8 cellular contexts compared by ENCODE assay signal in the genomic region with DNA sequence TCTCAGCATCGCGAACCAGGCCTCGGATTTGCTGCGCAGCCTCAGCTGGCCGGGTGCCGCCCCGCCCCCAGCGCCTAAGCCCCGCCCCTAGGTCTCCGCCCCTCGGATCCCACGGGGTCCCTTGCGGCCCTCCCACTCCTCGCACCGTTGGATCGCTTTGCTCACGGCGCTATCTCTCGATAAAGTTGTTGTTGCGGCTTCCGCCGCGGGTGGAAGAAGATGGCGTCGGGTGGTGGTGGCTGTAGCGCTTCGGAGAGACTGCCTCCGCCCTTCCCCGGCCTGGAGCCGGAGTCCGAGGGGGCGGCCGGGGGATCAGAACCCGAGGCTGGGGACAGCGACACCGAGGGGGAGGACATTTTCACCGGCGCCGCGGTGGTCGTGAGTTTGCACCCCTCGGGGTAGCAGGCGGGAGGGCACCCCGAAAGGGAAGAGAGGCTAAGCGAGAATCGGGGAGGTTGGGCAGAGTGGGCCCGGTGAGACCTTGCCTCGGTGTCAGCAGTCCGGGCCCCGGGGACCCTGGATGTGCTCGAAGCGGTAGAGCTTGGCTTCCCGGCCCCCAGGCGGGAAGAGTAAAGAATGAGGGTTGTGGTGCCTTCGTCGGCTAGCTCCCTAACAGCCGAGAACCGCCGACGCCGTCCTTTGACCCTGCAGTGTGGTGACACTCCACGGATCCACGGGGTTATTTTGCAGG. TPM values are rescaled to one million over a fixed set of nuclear protein-coding genes. Genes with fewer than 3 reads are reported as not detected.
DNase-seq lines count a peak whose midpoint lies in the region; ATAC-seq and TF ChIP-seq lines count a peak whose summit lies in the region.

A gene with protein sequence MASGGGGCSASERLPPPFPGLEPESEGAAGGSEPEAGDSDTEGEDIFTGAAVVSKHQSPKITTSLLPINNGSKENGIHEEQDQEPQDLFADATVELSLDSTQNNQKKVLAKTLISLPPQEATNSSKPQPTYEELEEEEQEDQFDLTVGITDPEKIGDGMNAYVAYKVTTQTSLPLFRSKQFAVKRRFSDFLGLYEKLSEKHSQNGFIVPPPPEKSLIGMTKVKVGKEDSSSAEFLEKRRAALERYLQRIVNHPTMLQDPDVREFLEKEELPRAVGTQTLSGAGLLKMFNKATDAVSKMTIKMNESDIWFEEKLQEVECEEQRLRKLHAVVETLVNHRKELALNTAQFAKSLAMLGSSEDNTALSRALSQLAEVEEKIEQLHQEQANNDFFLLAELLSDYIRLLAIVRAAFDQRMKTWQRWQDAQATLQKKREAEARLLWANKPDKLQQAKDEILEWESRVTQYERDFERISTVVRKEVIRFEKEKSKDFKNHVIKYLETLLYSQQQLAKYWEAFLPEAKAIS (plus strand): TSS at position 188 of the 691 bp plus-strand sequence. CDS start 32 bp downstream, at position 220.

- TF ChIP-seq CTCF in HCT116 (IDR thresholded peaks at IDR 0.05 in 2 of 3, conservative IDR thresholded peaks at IDR 0.05 in 1 of 3; ENCODE audit: borderline replicate concordance in 1 of 3, insufficient read depth in 1 of 3, low read depth in 2 of 3, low read length in 2 of 3), result no peak
- TF ChIP-seq CTCF in foreskin keratinocyte (conservative IDR thresholded peaks at IDR 0.05), result no peak
- peak; percentile 17 for TF ChIP-seq CTCF in neural progenitor cell (IDR thresholded peaks at IDR 0.05)
- peak in 2 of 7 experiments; percentile 22 to 26 for TF ChIP-seq CTCF in stomach (IDR thresholded peaks at IDR 0.05)

- H3K79me2 ChIP-seq in HCT116 (ENCODE audit: insufficient read depth, low read length) (peaks cover 77% of the 10 kb centered on the region), neural progenitor cell (ENCODE audit: low read depth) (peaks cover 75% of the 10 kb centered on the region)

- peak within 1 kb of the TSS; percentile 85 to 96 for H3K4me3 ChIP-seq in HCT116 (replicated peaks in 1 of 2; ENCODE audit: low read depth in 1 of 2, low read length in 2 of 2)
- peak within 1 kb of the TSS; percentile 73 for H3K4me3 ChIP-seq in neural progenitor cell
- H3K4me3 ChIP-seq in stomach, result peak within 1 kb of the TSS; percentile 74 to 97 (median 90)

- no peaks in the 10 kb centered on the region for H3K9me3 ChIP-seq in HCT116 (ENCODE audit: control insufficient read depth in 1 of 2, insufficient read depth in 1 of 2, low read depth in 1 of 2, low read length in 2 of 2)
- no peaks in the 10 kb centered on the region for H3K9me3 ChIP-seq in neural progenitor cell (ENCODE audit: low read depth)
- no peaks in the 10 kb centered on the region for H3K9me3 ChIP-seq in stomach

- intact Hi-C loops in HCT116 (cut with micrococcal nuclease), result loop anchor here (5.0 kb wide), 1 partner anchor 56 kb away; a partner anchor contains a TSS
- intact Hi-C loops in stomach (cut with DNase I; ENCODE audit: low total_unique reads), result loop anchor here (10.0 kb wide), 1 partner anchor 59 kb away; a partner anchor contains a TSS

- H3K4me2 ChIP-seq in HCT116 (ENCODE audit: low read length) (peak within 1 kb of the TSS; percentile 76), neural progenitor cell (peak within 1 kb of the TSS; percentile 88)

- no peak for TF ChIP-seq EP300 in stomach (IDR thresholded peaks at IDR 0.05)

- peaks cover 53% of the 10 kb centered on the region for H3K4me1 Mint-ChIP-seq in neural progenitor cell

- H3K27ac Mint-ChIP-seq in neural progenitor cell, result peak within 1 kb of the TSS; percentile 88

- peak within 1 kb of the TSS; percentile 77 for H3K9ac ChIP-seq in HCT116 (ENCODE audit: low read length)
- peak within 1 kb of the TSS; percentile 57 for H3K9ac ChIP-seq in neural progenitor cell

- H3K9me3 Mint-ChIP-seq in neural progenitor cell, result no peaks in the 10 kb centered on the region

- 0% methylated on average over 39 to 63 of the region's 63 CpGs for WGBS in stomach, 5 donors

- H3K27ac ChIP-seq in HCT116 (ENCODE audit: low read depth, low read length) (peak within 1 kb of the TSS; percentile 65), foreskin keratinocyte (peak within 1 kb of the TSS; percentile 54), neural progenitor cell (no peak within 1 kb of the TSS), stomach (peak within 1 kb of the TSS; percentile 80 to 95 (median 92))

- H2AFZ ChIP-seq in HCT116 (ENCODE audit: low read depth, low read length, poor library complexity, severe bottlenecking) (no peak within 1 kb of the TSS), neural progenitor cell (replicated peaks) (peak within 1 kb of the TSS; percentile 40)

- BruUV-seq in HCT116 (replicated peaks; lab: Mats Ljungman, UMichigan), result TSS peak; percentile 64

- DNase-seq in EL (peak; percentile 94), HCT116 (ENCODE audit: low read depth, low spot score) (peak; percentile 82), NCI-H1048 (lab: John Stamatoyannopoulos, UW) (peak; percentile 80), SK-N-DZ (ENCODE audit: low spot score) (peak; percentile 93), foreskin keratinocyte (peak; percentile 67 to 86), neural progenitor cell (ENCODE audit: low spot score) (peak; percentile 92), stomach (peak; percentile 94)
- DNase-seq in activated naive CD4-positive, alpha-beta T cell treated with Interleukin-2 at 50 U/mL for 16 hours, result peak; percentile 93

- POLR2A ChIA-PET in HCT116 (lab: Charles Lee), result interaction anchor here (0.7 kb wide), 1 partner anchor 21 kb away, joined by 5 read pairs; no protein-coding TSS in a partner anchor

- peaks cover 24% of the 10 kb centered on the region for H3F3A ChIP-seq in neural progenitor cell (ENCODE audit: low read depth)

- TF ChIP-seq RAD21 in HCT116 (IDR thresholded peaks at IDR 0.05; ENCODE audit: low read depth), result no peak

- H3K36me3 ChIP-seq in HCT116 (ENCODE audit: control insufficient read depth in 1 of 2, insufficient read depth in 2 of 2, low read length in 2 of 2) (no peaks in the 10 kb centered on the region), neural progenitor cell (no peaks in the 10 kb centered on the region), stomach (no peaks in the 10 kb centered on the region)

- no peaks in the 10 kb centered on the region for H3K9me2 ChIP-seq in HCT116 (ENCODE audit: insufficient read depth)

- TF ChIP-seq POLR2A in HCT116 (IDR thresholded peaks at IDR 0.05; ENCODE audit: borderline replicate concordance, extremely low read depth, insufficient read depth, insufficient read length) (peak; percentile 79), stomach (IDR thresholded peaks at IDR 0.05) (peak in 2 of 4 donors; percentile 68 to 93)

- no peaks in the 10 kb centered on the region for H4K20me1 ChIP-seq in HCT116 (ENCODE audit: insufficient read depth)
- peaks cover 35% of the 10 kb centered on the region for H4K20me1 ChIP-seq in neural progenitor cell (ENCODE audit: low read depth)

- no peaks in the 10 kb centered on the region for H3K36me3 Mint-ChIP-seq in neural progenitor cell

- peak within 1 kb of the TSS; percentile 98 for H3K4me3 Mint-ChIP-seq in neural progenitor cell

- CTCF ChIA-PET in HCT116 (lab: Charles Lee), result no interaction called here

- ATAC-seq in HCT116 (peak; percentile 67), foreskin keratinocyte (peak; percentile 54)

- H3K27me3 ChIP-seq in HCT116 (ENCODE audit: insufficient read depth, low read length), result no peaks in the 10 kb centered on the region
- H3K27me3 ChIP-seq in foreskin keratinocyte, result no peaks in the 10 kb centered on the region
- no peaks in the 10 kb centered on the region for H3K27me3 ChIP-seq in neural progenitor cell
- H3K27me3 ChIP-seq in stomach, result no peaks in the 10 kb centered on the region

- H3K4me1 ChIP-seq in HCT116 (ENCODE audit: control insufficient read depth in 1 of 2, insufficient read depth in 2 of 2, low read length in 2 of 2), result peaks cover 25 to 37% of the 10 kb centered on the region in 2 experiments
- H3K4me1 ChIP-seq in foreskin keratinocyte, result peaks cover 22% of the 10 kb centered on the region
- H3K4me1 ChIP-seq in neural progenitor cell, result peaks cover 24% of the 10 kb centered on the region
- peaks cover 34 to 84% (median 73%) of the 10 kb centered on the region in 4 donors for H3K4me1 ChIP-seq in stomach

- H3K27me3 Mint-ChIP-seq in neural progenitor cell (ENCODE audit: insufficient read depth, low read depth), result peaks cover 2% of the 10 kb centered on the region

- RAD21 ChIA-PET in HCT116 (lab: Charles Lee; ENCODE audit: low non-redundant PET in 1 of 2, low total read pairs in 2 of 2, uncharacterized antibody in 2 of 2, unreplicated experiment in 2 of 2), result no interaction called here

TF ChIP-seq in HCT116, 20 proteins besides CTCF, POLR2A, EP300 and RAD21 (continues in another document):
- peak; percentile 48; the same call in 1 of the 2 replicates for TF ChIP-seq ZFX (IDR thresholded peaks at IDR 0.05)
- TF ChIP-seq, protein P1, sequence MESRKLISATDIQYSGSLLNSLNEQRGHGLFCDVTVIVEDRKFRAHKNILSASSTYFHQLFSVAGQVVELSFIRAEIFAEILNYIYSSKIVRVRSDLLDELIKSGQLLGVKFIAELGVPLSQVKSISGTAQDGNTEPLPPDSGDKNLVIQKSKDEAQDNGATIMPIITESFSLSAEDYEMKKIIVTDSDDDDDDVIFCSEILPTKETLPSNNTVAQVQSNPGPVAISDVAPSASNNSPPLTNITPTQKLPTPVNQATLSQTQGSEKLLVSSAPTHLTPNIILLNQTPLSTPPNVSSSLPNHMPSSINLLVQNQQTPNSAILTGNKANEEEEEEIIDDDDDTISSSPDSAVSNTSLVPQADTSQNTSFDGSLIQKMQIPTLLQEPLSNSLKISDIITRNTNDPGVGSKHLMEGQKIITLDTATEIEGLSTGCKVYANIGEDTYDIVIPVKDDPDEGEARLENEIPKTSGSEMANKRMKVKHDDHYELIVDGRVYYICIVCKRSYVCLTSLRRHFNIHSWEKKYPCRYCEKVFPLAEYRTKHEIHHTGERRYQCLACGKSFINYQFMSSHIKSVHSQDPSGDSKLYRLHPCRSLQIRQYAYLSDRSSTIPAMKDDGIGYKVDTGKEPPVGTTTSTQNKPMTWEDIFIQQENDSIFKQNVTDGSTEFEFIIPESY (IDR thresholded peaks at IDR 0.05; ENCODE audit: extremely low read depth, insufficient replicate concordance, low read length), result peak; percentile 59
- peak; percentile 44; the same call in 1 of the 2 replicates for TF ChIP-seq EGR1 (IDR thresholded peaks at IDR 0.05; ENCODE audit: low read depth)
- TF ChIP-seq SIN3A (IDR thresholded peaks at IDR 0.05; ENCODE audit: low read depth), result peak; percentile 73; the same call in 1 of the 2 replicates
- no peak for TF ChIP-seq EZH2phosphoT487 (IDR thresholded peaks at IDR 0.05; ENCODE audit: borderline replicate concordance)
- TF ChIP-seq YY1 (IDR thresholded peaks at IDR 0.05; ENCODE audit: extremely low read depth, insufficient replicate concordance, low read depth, low read length), result peak; percentile 98

RNA-seq across cellular contexts. Expression of the gene that starts here (rescaled TPM):
- 91.9 TPM for total RNA-seq in HCT116 (2021; ENCODE audit: unreplicated experiment)
- 43.7 and 53.9 TPM in 2 replicates for polyA plus RNA-seq in HCT116 (2012)
- polyA plus RNA-seq in SK-N-DZ (2014; cell fraction: cytosol; rRNA removed), result 33.8 and 34.1 TPM in 2 replicates
- polyA plus RNA-seq in SK-N-DZ (2014; cell fraction: nucleus; rRNA removed), result 42.3 and 96.4 TPM in 2 replicates
- 63.6 and 70.7 TPM in 2 replicates for total RNA-seq in foreskin keratinocyte
- polyA plus RNA-seq in foreskin keratinocyte, result 63.4 and 75.3 TPM in 2 replicates
- total RNA-seq in neural progenitor cell (ENCODE audit: low replicate concordance), result 24.0 and 31.3 TPM in 2 replicates
- total RNA-seq in stomach, result 100 to 1,000 TPM in 1 of 5 donors, 10 to 100 TPM in 4; 61.2 to 119 (median 64.8) TPM
- polyA plus RNA-seq in stomach, result 10 to 100 TPM; 38.8 to 62.3 (median 57.5) TPM
